Comparison of ENCODE assay signal across 12 cellular contexts in the genomic region with DNA sequence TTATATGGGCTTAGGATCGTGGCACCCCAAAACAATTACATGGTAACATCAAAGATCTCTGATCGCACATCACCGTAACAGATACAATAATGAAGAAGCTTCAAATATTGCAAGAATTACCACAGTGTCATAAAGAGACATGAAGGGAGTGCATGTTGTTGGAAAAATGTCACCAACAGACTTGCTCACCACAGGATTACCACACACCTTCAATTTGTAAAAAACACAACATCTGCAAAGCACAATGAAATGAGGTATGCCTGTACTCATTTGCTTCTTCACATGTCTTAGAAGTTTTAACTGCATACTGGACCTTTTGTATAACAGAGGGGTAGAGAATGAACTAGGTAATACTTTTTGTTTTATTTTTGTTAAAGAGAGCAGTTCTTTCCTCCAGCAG.
"Had no signal": no experiment of that assay in that cellular context is flagged by ENCODE, and none has a peak within 500 bp of the region (broad histone marks: within the 10 kb centered on the region; RNA-seq: fewer than 3 reads in every experiment).

No MANE protein-coding gene starts in this region.

- H3K27ac Mint-ChIP-seq: activated CD8-positive, alpha-beta T cell treated with anti-CD3 and anti-CD28 coated beads, Interleukin-2, amount 10 ng/mL, durations not matched to agents 7 days and 5 days; activated naive CD4-positive, alpha-beta T cell treated with anti-CD3 and anti-CD28 coated beads for 36 hours; activated T-helper 17 cell treated with anti-CD3 and anti-CD28 coated beads, Interleukin-2, amount 50 U/mL, for 72 hours; naive thymus-derived CD4-positive, alpha-beta T cell; stimulated activated naive B cell treated with anti-CD40 and anti-IgM and Interleukin-4, amounts not matched to agents 10 μg/mL and 1 μg/mL and 100 μg/mL, for 72 hours; type B pancreatic cell had no signal

- H3K36me3 ChIP-seq: WERI-Rb-1 had no signal

- H3K4me3 Mint-ChIP-seq: activated CD8-positive, alpha-beta T cell treated with anti-CD3 and anti-CD28 coated beads, Interleukin-2, amount 10 ng/mL, durations not matched to agents 7 days and 5 days; activated naive CD4-positive, alpha-beta T cell treated with anti-CD3 and anti-CD28 coated beads for 36 hours; activated T-helper 17 cell treated with anti-CD3 and anti-CD28 coated beads, Interleukin-2, amount 50 U/mL, for 72 hours; naive thymus-derived CD4-positive, alpha-beta T cell; stimulated activated naive B cell treated with anti-CD40 and anti-IgM and Interleukin-4, amounts not matched to agents 10 μg/mL and 1 μg/mL and 100 μg/mL, for 72 hours; type B pancreatic cell had no signal

- H3K27ac ChIP-seq: WERI-Rb-1 had no signal

- H3K4me3 ChIP-seq: lung had no signal

- H3K27me3 Mint-ChIP-seq: stimulated activated naive B cell treated with anti-CD40 and anti-IgM and Interleukin-4, amounts not matched to agents 10 μg/mL and 1 μg/mL and 100 μg/mL, for 72 hours; type B pancreatic cell had no signal

- H3K4me1 Mint-ChIP-seq: activated T-helper 17 cell treated with anti-CD3 and anti-CD28 coated beads, Interleukin-2, amount 50 U/mL, for 72 hours had no signal

- DNase-seq: activated CD4-positive, alpha-beta T cell treated with anti-CD3 and anti-CD28 coated beads for 4 hours; activated CD8-positive, alpha-beta T cell treated with anti-CD3 and anti-CD28 coated beads, Interleukin-2, amount 10 ng/mL, durations not matched to agents 7 days and 5 days; activated naive CD4-positive, alpha-beta T cell treated with anti-CD3 and anti-CD28 coated beads for 36 hours; naive thymus-derived CD4-positive, alpha-beta T cell; stimulated activated CD4-positive, alpha-beta T cell treated with anti-CD3 and anti-CD28 coated beads, Interleukin-2, amount 100 ng/mL, for 24 hours; stimulated activated naive B cell treated with anti-CD40 and anti-IgM and Interleukin-4, amounts not matched to agents 10 μg/mL and 1 μg/mL and 100 μg/mL, for 72 hours; T-helper 1 cell; WERI-Rb-1 had no signal

- ATAC-seq: activated CD8-positive, alpha-beta T cell treated with anti-CD3 and anti-CD28 coated beads, Interleukin-2, amount 10 ng/mL, durations not matched to agents 7 days and 5 days; activated T-helper 17 cell treated with anti-CD3 and anti-CD28 coated beads, Interleukin-2, amount 50 U/mL, for 72 hours; naive thymus-derived CD4-positive, alpha-beta T cell; sciatic nerve; stimulated activated naive B cell treated with anti-CD40 and anti-IgM and Interleukin-4, amounts not matched to agents 10 μg/mL and 1 μg/mL and 100 μg/mL, for 72 hours had no signal
